ENCODE assay signal across 15 cellular contexts in genomic region chr2:18045230-18045629, GRCh38.
"Had no signal": no experiment of that assay in that cellular context is flagged by ENCODE, and none has a peak within 500 bp of the region (broad histone marks: within the 10 kb centered on the region; RNA-seq: fewer than 3 reads in every experiment).

No MANE protein-coding gene starts in this region.

- H3K4me3 ChIP-seq: heart left ventricle, smooth muscle cell, tibial artery had no signal

- H3K27ac Mint-ChIP-seq: activated naive CD4-positive, alpha-beta T cell treated with anti-CD3 and anti-CD28 coated beads, Interleukin-2, amount 50 U/mL, for 72 hours; activated T-cell treated with anti-CD3 and anti-CD28 coated beads, Interleukin-2, amount 50 U/mL, for 24 hours; dendritic cell treated with granulocyte-macrophage colony-stimulating factor and Interleukin-4, amounts not matched to agents 40 ng/mL and 50 ng/mL, for 4 days; naive B cell; T-helper 1 cell treated with Interleukin-12 subunit alpha and Interleukin-12 subunit beta and Interleukin-4 antibody, amounts not matched to agents 30 μg/mL and 1 μg/mL, for 36 hours had no signal

- H3K4me3 Mint-ChIP-seq: activated T-cell treated with anti-CD3 and anti-CD28 coated beads, Interleukin-2, amount 50 U/mL, for 24 hours; dendritic cell treated with granulocyte-macrophage colony-stimulating factor and Interleukin-4, amounts not matched to agents 40 ng/mL and 50 ng/mL, for 4 days; naive B cell; T-helper 1 cell treated with Interleukin-12 subunit alpha and Interleukin-12 subunit beta and Interleukin-4 antibody, amounts not matched to agents 30 μg/mL and 1 μg/mL, for 36 hours had no signal

- H3K9me3 ChIP-seq: heart left ventricle, tibial artery had no signal

- H3K36me3 Mint-ChIP-seq: activated naive CD4-positive, alpha-beta T cell treated with anti-CD3 and anti-CD28 coated beads, Interleukin-2, amount 50 U/mL, for 72 hours; naive B cell had no signal

- DNase-seq: activated CD4-positive, alpha-beta T cell treated with anti-CD3 and anti-CD28 coated beads, Interleukin-2, amount 50 U/mL, for 1 hour; activated CD4-positive, CD25-positive, alpha-beta regulatory T cell; activated effector memory CD4-positive, alpha-beta T cell treated with Interleukin-2 at 50 U/mL for 16 hours; activated T-cell treated with anti-CD3 and anti-CD28 coated beads, Interleukin-2, amount 50 U/mL, for 24 hours; cerebellar nuclear complex; foreskin melanocyte; heart left ventricle; islet precursor cell; naive B cell; right cardiac atrium; tibial artery had no signal

- H3K4me1 Mint-ChIP-seq: naive B cell had no signal

- H3K36me3 ChIP-seq: heart left ventricle, tibial artery had no signal

- H3K9me3 Mint-ChIP-seq: dendritic cell treated with granulocyte-macrophage colony-stimulating factor and Interleukin-4, amounts not matched to agents 40 ng/mL and 50 ng/mL, for 4 days; T-helper 1 cell treated with Interleukin-12 subunit alpha and Interleukin-12 subunit beta and Interleukin-4 antibody, amounts not matched to agents 30 μg/mL and 1 μg/mL, for 36 hours had no signal

- H3K27me3 Mint-ChIP-seq: activated T-cell treated with anti-CD3 and anti-CD28 coated beads, Interleukin-2, amount 50 U/mL, for 24 hours; dendritic cell treated with granulocyte-macrophage colony-stimulating factor and Interleukin-4, amounts not matched to agents 40 ng/mL and 50 ng/mL, for 4 days had no signal

- H3K27me3 ChIP-seq: heart left ventricle, tibial artery had no signal

- ATAC-seq: activated naive CD4-positive, alpha-beta T cell treated with anti-CD3 and anti-CD28 coated beads, Interleukin-2, amount 50 U/mL, for 72 hours; heart left ventricle had no signal

- H3K27ac ChIP-seq: tibial artery had no signal

- H3K4me2 ChIP-seq: smooth muscle cell had no signal
